ENCODE assay signal across 9 cellular contexts in genomic region chr16:68590201-68590994, GRCh38. TPM values are rescaled to one million over a fixed set of nuclear protein-coding genes. Genes with fewer than 3 reads are reported as not detected.
A peak's percentile ranks its signal among the peaks of the same experiment; 100 is the strongest.
DNase-seq lines count a peak whose midpoint lies in the region; ATAC-seq and TF ChIP-seq lines count a peak whose summit lies in the region.
"Had no signal": no experiment of that assay in that cellular context is flagged by ENCODE, and none has a peak within 500 bp of the region (broad histone marks: within the 10 kb centered on the region; RNA-seq: fewer than 3 reads in every experiment).

No MANE protein-coding gene starts in this region.

- CTCF ChIA-PET in OCI-LY7 (lab: Charles Lee; ENCODE audit: unreplicated experiment) = interaction anchor here (0.7 to 1.1 kb wide), 4 partner anchors 26 to 191 kb away, joined by 3 read pairs; no protein-coding TSS in a partner anchor

- H3K27me3 Mint-ChIP-seq in activated T-helper 1 cell treated with anti-CD3 and anti-CD28 coated beads, Interleukin-12 subunit alpha, Interleukin-12 subunit beta, Interleukin-2, Interleukin-4 antibody, amounts not matched to agents 30 ng/mL and 10 ng/mL and 1 ng/mL, durations not matched to agents 14 hours and 24 hours and 36 hours (ENCODE audit: insufficient read depth) = no peaks in the 10 kb centered on the region

- H4K20me1 ChIP-seq in OCI-LY7 (ENCODE audit: insufficient read depth, low read length) = no peaks in the 10 kb centered on the region
- H4K20me1 ChIP-seq: BLaER1 had no signal

- no peaks in the 10 kb centered on the region for H3K79me2 ChIP-seq in OCI-LY7 (ENCODE audit: insufficient read depth, low read depth, low read length)

- H3K27ac Mint-ChIP-seq in activated T-helper 1 cell treated with anti-CD3 and anti-CD28 coated beads, Interleukin-12 subunit alpha, Interleukin-12 subunit beta, Interleukin-2, Interleukin-4 antibody, amounts not matched to agents 30 ng/mL and 10 ng/mL and 1 ng/mL, durations not matched to agents 14 hours and 24 hours and 36 hours = no peak overlapping the region

- POLR2A ChIA-PET in OCI-LY7 (lab: Charles Lee) = interaction anchor here (0.6 kb wide), 2 partner anchors 129 to 617 kb away, joined by 3 to 4 read pairs; no protein-coding TSS in a partner anchor

- BruUV-seq in OCI-LY7 (replicated peaks; lab: Mats Ljungman, UMichigan) = no TSS peak

- H3K4me3 ChIP-seq in OCI-LY7 (ENCODE audit: low read depth, low read length, poor library complexity, severe bottlenecking) = no peak overlapping the region
- H3K4me3 ChIP-seq in fibroblast of villous mesenchyme (ENCODE audit: low read depth, low read length) = no peak overlapping the region
- no peak overlapping the region for H3K4me3 ChIP-seq in psoas muscle
- H3K4me3 ChIP-seq: BLaER1 had no signal

- H3K4me1 ChIP-seq in OCI-LY7 (ENCODE audit: insufficient read depth, low read length, poor library complexity, severe bottlenecking) (no peaks in the 10 kb centered on the region), psoas muscle (no peaks in the 10 kb centered on the region)
- H3K4me1 ChIP-seq: BLaER1 had no signal

- no peak overlapping the region for H3K4me3 Mint-ChIP-seq in activated T-helper 1 cell treated with anti-CD3 and anti-CD28 coated beads, Interleukin-12 subunit alpha, Interleukin-12 subunit beta, Interleukin-2, Interleukin-4 antibody, amounts not matched to agents 30 ng/mL and 10 ng/mL and 1 ng/mL, durations not matched to agents 14 hours and 24 hours and 36 hours

- no peaks in the 10 kb centered on the region for H3K27me3 ChIP-seq in psoas muscle (ENCODE audit: insufficient read depth in 3 of 3, low read length in 2 of 3)
- H3K27me3 ChIP-seq: BLaER1 had no signal

- peaks cover 2% of the 10 kb centered on the region for H3K36me3 Mint-ChIP-seq in activated T-helper 1 cell treated with anti-CD3 and anti-CD28 coated beads, Interleukin-12 subunit alpha, Interleukin-12 subunit beta, Interleukin-2, Interleukin-4 antibody, amounts not matched to agents 30 ng/mL and 10 ng/mL and 1 ng/mL, durations not matched to agents 14 hours and 24 hours and 36 hours (ENCODE audit: low read depth)

- ATAC-seq in psoas muscle (no peak), GM21515 (IDR thresholded peaks at IDR 0.05; ENCODE audit: unreplicated experiment) (no peak)

- no peak overlapping the region for H2AFZ ChIP-seq in OCI-LY7 (ENCODE audit: low read length)

- H3K9me3 Mint-ChIP-seq in activated T-helper 1 cell treated with anti-CD3 and anti-CD28 coated beads, Interleukin-12 subunit alpha, Interleukin-12 subunit beta, Interleukin-2, Interleukin-4 antibody, amounts not matched to agents 30 ng/mL and 10 ng/mL and 1 ng/mL, durations not matched to agents 14 hours and 24 hours and 36 hours = peaks cover 10% of the 10 kb centered on the region

- H3K9me3 ChIP-seq in OCI-LY7 (ENCODE audit: low read length) = 0 out of 2 replicates have a peak, but pooled peaks cover 4% of the 10 kb centered on the region
- no peaks in the 10 kb centered on the region for H3K9me3 ChIP-seq in psoas muscle

- H3K9me2 ChIP-seq in OCI-LY7 (ENCODE audit: insufficient read depth, low read length) = no peaks in the 10 kb centered on the region

- no peak overlapping the region for H3K4me2 ChIP-seq in OCI-LY7 (ENCODE audit: low read length)
- H3K4me2 ChIP-seq: BLaER1 had no signal

- H3K27ac ChIP-seq in OCI-LY7 (ENCODE audit: low read depth, low read length, poor library complexity, severe bottlenecking) (no peak overlapping the region), psoas muscle (no peak overlapping the region)
- H3K27ac ChIP-seq: BLaER1 had no signal

- TF ChIP-seq CTCF in OCI-LY7 (conservative IDR thresholded peaks at IDR 0.05; ENCODE audit: low read length) (peak; percentile 67), fibroblast of villous mesenchyme (IDR thresholded peaks at IDR 0.05; ENCODE audit: insufficient read depth, low read depth, low read length) (peak; percentile 66), psoas muscle (IDR thresholded peaks at IDR 0.05) (peak; percentile 7)

- intact Hi-C loops in OCI-LY7 (cut with micrococcal nuclease; ENCODE audit: unreplicated experiment) (loop anchor here (10.0 kb wide), 1 partner anchor 146 kb away; the partner anchor contains the start of gene SMPD3), psoas muscle (cut with DNase I) (no loop called here)
- intact Hi-C loops in activated T-helper 1 cell treated with anti-CD3 and anti-CD28 coated beads, Interleukin-12 subunit alpha, Interleukin-12 subunit beta, Interleukin-2, Interleukin-4 antibody, amounts not matched to agents 30 ng/mL and 10 ng/mL and 1 ng/mL, durations not matched to agents 14 hours and 24 hours and 36 hours (cut with micrococcal nuclease) = loop anchor here (10.0 kb wide), 1 partner anchor 214 kb away; no protein-coding TSS in a partner anchor

- DNase-seq in NCI-H1694 (lab: John Stamatoyannopoulos, UW) = peak; percentile 6
- DNase-seq in NCI-H1694 treated with DMSO at 0.1 percent for 48 hours (lab: John Stamatoyannopoulos, UW) = no peak
- DNase-seq in OCI-LY7 (ENCODE audit: low spot score) = peak; percentile 34
- peak; percentile 38 for DNase-seq in activated T-helper 1 cell treated with anti-CD3 and anti-CD28 coated beads, Interleukin-12 subunit alpha, Interleukin-12 subunit beta, Interleukin-2, Interleukin-4 antibody, amounts not matched to agents 30 ng/mL and 10 ng/mL and 1 ng/mL, durations not matched to agents 14 hours and 24 hours and 36 hours (ENCODE audit: low spot score)
- peak; percentile 50 for DNase-seq in fibroblast of villous mesenchyme (ENCODE audit: low read depth)
- DNase-seq in psoas muscle = peak in 1 of 2 donors; percentile 14
- no peak for DNase-seq in AML-193 (lab: John Stamatoyannopoulos, UW)

- no peaks in the 10 kb centered on the region for H3K4me1 Mint-ChIP-seq in activated T-helper 1 cell treated with anti-CD3 and anti-CD28 coated beads, Interleukin-12 subunit alpha, Interleukin-12 subunit beta, Interleukin-2, Interleukin-4 antibody, amounts not matched to agents 30 ng/mL and 10 ng/mL and 1 ng/mL, durations not matched to agents 14 hours and 24 hours and 36 hours (ENCODE audit: low read depth)

- WGBS in psoas muscle, 3 donors = 18% methylated on average over 25 to 26 of the region's 26 CpGs

- H3K36me3 ChIP-seq in OCI-LY7 (ENCODE audit: insufficient read depth, low read length) (no peaks in the 10 kb centered on the region), psoas muscle (ENCODE audit: insufficient read depth in 1 of 2, low read depth in 1 of 2) (peaks cover 0 to 7% of the 10 kb centered on the region in 2 donors)
- H3K36me3 ChIP-seq: BLaER1 had no signal

RNA-seq across cellular contexts. Expression of gene ZFP90, which starts 51.3 kb away (rescaled TPM):
- total RNA-seq in OCI-LY7 (2014; rRNA removed; shearing (Covaris generic)) = 14.1 and 22.0 TPM in 2 replicates
- total RNA-seq in OCI-LY7 (2022) (27.0 and 31.5 TPM in 2 replicates), fibroblast of villous mesenchyme (20.9 and 22.5 TPM in 2 replicates), psoas muscle (10 to 100 TPM in 2 of 4 donors, 1 to 10 TPM in 2; 6.9 to 11.8 (median 10.1) TPM)
- total RNA-seq in activated T-helper 1 cell treated with anti-CD3 and anti-CD28 coated beads, Interleukin-12 subunit alpha, Interleukin-12 subunit beta, Interleukin-2, Interleukin-4 antibody, amounts not matched to agents 30 ng/mL and 10 ng/mL and 1 ng/mL, durations not matched to agents 14 hours and 24 hours and 36 hours = 19.3 and 21.9 TPM in 2 replicates
- 10 to 100 TPM in 2 of 3 donors, 1 to 10 TPM in 1; 7.2 to 14.0 (median 10.8) TPM for polyA plus RNA-seq in psoas muscle

RNA-seq across cellular contexts. Expression of gene CDH3, which starts 54.7 kb away (rescaled TPM):
- 0.06 TPM in 1 of 2 replicates, not detected in the other for total RNA-seq in OCI-LY7 (2014; rRNA removed; shearing (Covaris generic))
- total RNA-seq in OCI-LY7 (2022) (0.46 TPM in 1 of 2 replicates, not detected in the other), fibroblast of villous mesenchyme (0.32 and 2.2 TPM in 2 replicates), psoas muscle (not detected)
- total RNA-seq in activated T-helper 1 cell treated with anti-CD3 and anti-CD28 coated beads, Interleukin-12 subunit alpha, Interleukin-12 subunit beta, Interleukin-2, Interleukin-4 antibody, amounts not matched to agents 30 ng/mL and 10 ng/mL and 1 ng/mL, durations not matched to agents 14 hours and 24 hours and 36 hours = 0.26 and 0.51 TPM in 2 replicates
- under 1 TPM in 2 of 3 donors, not detected in 1; 0.05 to 0.21 TPM for polyA plus RNA-seq in psoas muscle

Comparison
In these comparisons a context has a peak if more than half of its experiments do, and no peak if none do; other contexts are left out.
1. DNase-seq: peak in NCI-H1694 (single experiment), OCI-LY7 (single experiment), activated T-helper 1 cell treated with anti-CD3 and anti-CD28 coated beads, Interleukin-12 subunit alpha, Interleukin-12 subunit beta, Interleukin-2, Interleukin-4 antibody, amounts not matched to agents 30 ng/mL and 10 ng/mL and 1 ng/mL, durations not matched to agents 14 hours and 24 hours and 36 hours (single experiment) and fibroblast of villous mesenchyme (single experiment); none in NCI-H1694 treated with DMSO at 0.1 percent for 48 hours (single experiment) and AML-193 (0 of 2).
2. CTCF ChIP-seq: peak in every context shown above with its lines; median percentile 67 in OCI-LY7; 66 in fibroblast of villous mesenchyme; 7 in psoas muscle.
3. intact Hi-C loops: an anchor here in OCI-LY7 (10.0 kb wide) and activated T-helper 1 cell treated with anti-CD3 and anti-CD28 coated beads, Interleukin-12 subunit alpha, Interleukin-12 subunit beta, Interleukin-2, Interleukin-4 antibody, amounts not matched to agents 30 ng/mL and 10 ng/mL and 1 ng/mL, durations not matched to agents 14 hours and 24 hours and 36 hours (10.0 kb wide); none called in psoas muscle.